In the genomic region with DNA sequence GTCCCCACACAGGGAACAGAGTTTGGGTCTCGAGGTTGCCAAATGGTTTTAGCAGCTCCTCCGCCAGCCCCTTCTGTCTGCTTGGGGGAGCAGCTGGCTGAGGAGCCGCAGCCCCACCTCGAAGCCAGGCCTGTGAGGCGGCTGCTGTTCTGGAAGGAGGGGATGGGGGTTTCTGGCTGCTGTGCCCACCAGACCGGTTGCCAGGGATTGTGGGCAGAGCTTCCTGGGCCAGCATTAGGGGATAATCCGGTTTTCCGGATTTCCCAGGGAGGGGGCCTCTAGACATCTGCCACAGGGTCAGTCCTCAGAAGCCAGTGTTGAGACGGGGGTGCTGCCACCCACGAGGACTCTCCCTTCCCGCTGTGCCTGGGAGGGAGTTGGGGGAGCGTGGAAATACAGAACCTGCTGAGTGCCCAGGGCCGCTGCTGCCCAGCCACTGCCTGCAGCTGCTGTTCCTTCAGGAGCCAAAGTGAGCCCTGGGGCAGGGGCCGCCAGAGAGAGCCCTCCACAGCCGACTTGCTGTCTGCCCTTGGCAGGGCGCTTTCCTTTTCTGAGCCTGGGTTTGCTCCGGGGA, we compare ENCODE assay signal across 9 cellular contexts. TPM values are rescaled to one million over a fixed set of nuclear protein-coding genes. Genes with fewer than 3 reads are reported as not detected.
DNase-seq lines count a peak whose midpoint lies in the region; ATAC-seq, FAIRE-seq and TF ChIP-seq lines count a peak whose summit lies in the region.
"Had no signal": no experiment of that assay in that cellular context is flagged by ENCODE, and none has a peak within 500 bp of the region (broad histone marks: within the 10 kb centered on the region; RNA-seq: fewer than 3 reads in every experiment).

No MANE protein-coding gene starts in this region.

- no peaks in the 10 kb centered on the region for H3K27me3 Mint-ChIP-seq in T-helper 2 cell treated with Interferon-gamma antibody and Interleukin-4, amounts not matched to agents 5 μg/mL and 100 μg/mL, for 36 hours (ENCODE audit: low read depth)

- H3K4me1 Mint-ChIP-seq in T-helper 2 cell treated with Interferon-gamma antibody and Interleukin-4, amounts not matched to agents 5 μg/mL and 100 μg/mL, for 36 hours (ENCODE audit: low read depth): peaks cover 3% of the 10 kb centered on the region

- FAIRE-seq in kidney (lab: Jason Lieb, UNC): no peak
- FAIRE-seq: A204.1 had no signal

- no peak for TF ChIP-seq CTCF in kidney (IDR thresholded peaks at IDR 0.05; ENCODE audit: borderline replicate concordance, extremely low read depth, insufficient read depth)

- H3K9me3 Mint-ChIP-seq in T-helper 2 cell treated with Interferon-gamma antibody and Interleukin-4, amounts not matched to agents 5 μg/mL and 100 μg/mL, for 36 hours: no peaks in the 10 kb centered on the region

- H3K4me3 Mint-ChIP-seq in T-helper 2 cell treated with Interferon-gamma antibody and Interleukin-4, amounts not matched to agents 5 μg/mL and 100 μg/mL, for 36 hours: peak overlapping the region; percentile 79

- H3K9ac ChIP-seq in kidney (ENCODE audit: low read length in 2 of 2): peak overlapping the region; percentile 66 to 70

- no peaks in the 10 kb centered on the region for H3K9me3 ChIP-seq in kidney (ENCODE audit: control insufficient read depth in 1 of 2, low read length in 2 of 2)

- no peak for DNase-seq in T-helper 2 cell treated with Interferon-gamma antibody and Interleukin-4, amounts not matched to agents 5 μg/mL and 100 μg/mL, for 36 hours (ENCODE audit: low spot score)
- no peak for DNase-seq in T-helper 2 cell
- peak; percentile 74 for DNase-seq in kidney
- DNase-seq in stimulated activated CD4-positive, alpha-beta T cell treated with anti-CD3 and anti-CD28 coated beads, Interleukin-2, amount 100 ng/mL, for 24 hours: no peak
- DNase-seq in effector CD8-positive, alpha-beta T cell (lab: John Stamatoyannopoulos, UW): no peak

- no peak overlapping the region for H3K27ac Mint-ChIP-seq in T-helper 2 cell treated with Interferon-gamma antibody and Interleukin-4, amounts not matched to agents 5 μg/mL and 100 μg/mL, for 36 hours

- no peak for ATAC-seq in HG03432 (IDR thresholded peaks at IDR 0.05; ENCODE audit: unreplicated experiment)

- H3K27ac ChIP-seq in angular gyrus (ENCODE audit: low read depth, low read length) (peak overlapping the region; percentile 88), kidney (ENCODE audit: low read depth in 2 of 2, low read length in 2 of 2) (peak overlapping the region; percentile 73 to 83), temporal lobe (ENCODE audit: low read depth, low read length) (peak overlapping the region; percentile 94)

- peak overlapping the region; percentile 63 to 64 for H3K4me3 ChIP-seq in kidney (ENCODE audit: low read length in 2 of 2)

- H3K36me3 Mint-ChIP-seq in T-helper 2 cell treated with Interferon-gamma antibody and Interleukin-4, amounts not matched to agents 5 μg/mL and 100 μg/mL, for 36 hours (ENCODE audit: low read depth): peaks cover 6% of the 10 kb centered on the region

- intact Hi-C loops in kidney (cut with DNase I): no loop called here

- H3K4me1 ChIP-seq in kidney (ENCODE audit: control insufficient read depth in 1 of 2, insufficient read depth in 1 of 2, low read depth in 1 of 2, low read length in 2 of 2): peaks cover 3 to 17% of the 10 kb centered on the region in 2 donors

- peaks cover 5 to 14% of the 10 kb centered on the region in 2 donors for H3K36me3 ChIP-seq in kidney (ENCODE audit: control insufficient read depth in 1 of 2, insufficient read depth in 2 of 2, low read length in 2 of 2)

RNA-seq across cellular contexts. Expression of a gene that starts 2.0 kb away (rescaled TPM):
- total RNA-seq in kidney: 33.8 TPM
- 72.3 TPM for polyA plus RNA-seq in kidney (ENCODE audit: insufficient read depth, low read depth, low replicate concordance)
- 36.4 TPM for total RNA-seq in temporal lobe

RNA-seq across cellular contexts. Expression of a gene that starts 10.3 kb away (rescaled TPM):
- total RNA-seq in kidney: 2.8 TPM
- polyA plus RNA-seq in kidney (ENCODE audit: insufficient read depth, low read depth, low replicate concordance): not detected
- not detected for total RNA-seq in temporal lobe

RNA-seq across cellular contexts. Expression of a gene that starts 26.3 kb away (rescaled TPM):
- 23.1 TPM for total RNA-seq in kidney
- polyA plus RNA-seq in kidney (ENCODE audit: insufficient read depth, low read depth, low replicate concordance): 17.9 TPM
- 12.8 TPM for total RNA-seq in temporal lobe

RNA-seq across cellular contexts. Expression of a gene that starts 37.3 kb away (rescaled TPM):
- total RNA-seq in kidney (0.50 TPM), temporal lobe (0.74 TPM)
- polyA plus RNA-seq in kidney (ENCODE audit: insufficient read depth, low read depth, low replicate concordance): 0.77 TPM

RNA-seq across cellular contexts. Expression of a gene that starts 38.8 kb away (rescaled TPM):
- 554 TPM for total RNA-seq in kidney
- 984 TPM for polyA plus RNA-seq in kidney (ENCODE audit: insufficient read depth, low read depth, low replicate concordance)
- 91.2 TPM for total RNA-seq in temporal lobe
